ENCODE assay signal across 8 cellular contexts in genomic region chr5:50667079-50667652, GRCh38. TPM values are rescaled to one million over a fixed set of nuclear protein-coding genes. Genes with fewer than 3 reads are reported as not detected.
DNase-seq lines count a peak whose midpoint lies in the region; ATAC-seq, FAIRE-seq and TF ChIP-seq lines count a peak whose summit lies in the region.

No MANE protein-coding gene starts in this region.

- intact Hi-C loops in kidney (cut with DNase I): no loop called here

- H3K9ac ChIP-seq in kidney (ENCODE audit: low read length in 2 of 2): peak overlapping the region; percentile 49 to 83

- H3K36me3 ChIP-seq in kidney (ENCODE audit: control insufficient read depth in 1 of 2, insufficient read depth in 2 of 2, low read length in 2 of 2): no peaks in the 10 kb centered on the region

- H3K9me3 ChIP-seq in kidney (ENCODE audit: control insufficient read depth in 1 of 2, low read length in 2 of 2): no peaks in the 10 kb centered on the region

- H3K4me1 ChIP-seq in kidney (ENCODE audit: control insufficient read depth in 1 of 2, insufficient read depth in 1 of 2, low read depth in 1 of 2, low read length in 2 of 2): no peaks in the 10 kb centered on the region

- H3K4me3 ChIP-seq in kidney (ENCODE audit: low read length in 2 of 2): peak overlapping the region; percentile 68 to 83

- no peak for FAIRE-seq in kidney (lab: Jason Lieb, UNC)

- H3K27ac ChIP-seq in kidney (ENCODE audit: low read depth in 2 of 2, low read length in 2 of 2): peak overlapping the region; percentile 69 to 72

- in situ Hi-C loops in T47D (cut with HindIII; ENCODE audit: low pct_unique_long_range_greater_than_20kb, low sequenced_read_pairs): no loop called here

- TF ChIP-seq CTCF in kidney (IDR thresholded peaks at IDR 0.05; ENCODE audit: borderline replicate concordance, extremely low read depth, insufficient read depth): no peak

- ATAC-seq in GM19397 (IDR thresholded peaks at IDR 0.05; ENCODE audit: unreplicated experiment) (peak; percentile 41), HG03457 (IDR thresholded peaks at IDR 0.05; ENCODE audit: unreplicated experiment) (peak; percentile 23)

- peak; percentile 57 for DNase-seq in COR-L47 (lab: John Stamatoyannopoulos, UW)
- DNase-seq in RPMI7951 (ENCODE audit: low read depth): peak; percentile 31
- DNase-seq in T47D (ENCODE audit: low read depth in 1 of 2, low spot score in 1 of 2): peak; percentile 31 to 46
- DNase-seq in kidney: peak; percentile 87
- DNase-seq in stimulated activated CD4-positive, alpha-beta T cell treated with anti-CD3 and anti-CD28 coated beads, Interleukin-1b, Interleukin-23, amount 100 ng/mL, for 48 hours: peak; percentile 43
- no peak for DNase-seq in DMS114 treated with DMSO at 0.1 percent for 48 hours (lab: John Stamatoyannopoulos, UW; ENCODE audit: unreplicated experiment)

RNA-seq across cellular contexts. Expression of gene PARP8, which starts 0.7 kb away (rescaled TPM):
- total RNA-seq in RPMI7951 (2014; rRNA removed; shearing (Covaris generic)): 6.1 and 7.3 TPM in 2 replicates
- 42.5 TPM for total RNA-seq in kidney
- polyA plus RNA-seq in kidney (ENCODE audit: insufficient read depth, low read depth, low replicate concordance): 3.4 TPM
